17 cellular contexts compared by ENCODE assay signal in genomic region chr7:43725251-43725650, GRCh38. TPM values are rescaled to one million over a fixed set of nuclear protein-coding genes. Genes with fewer than 3 reads are reported as not detected.
DNase-seq lines count a peak whose midpoint lies in the region; ATAC-seq, FAIRE-seq and TF ChIP-seq lines count a peak whose summit lies in the region.
"Had no signal": no experiment of that assay in that cellular context is flagged by ENCODE, and none has a peak within 500 bp of the region (broad histone marks: within the 10 kb centered on the region; RNA-seq: fewer than 3 reads in every experiment).

No MANE protein-coding gene starts in this region.

- H3K4me3 ChIP-seq in Loucy (ENCODE audit: low read length, poor library complexity, severe bottlenecking): no peak overlapping the region
- H3K4me3 ChIP-seq in GM12878: no peak overlapping the region
- no peak overlapping the region for H3K4me3 ChIP-seq in fibroblast of lung (replicated peaks in 1 of 4; ENCODE audit: control extremely low read depth in 1 of 4, insufficient read depth in 1 of 4, low read depth in 3 of 4, low read length in 4 of 4)
- H3K4me3 ChIP-seq in ovary: no peak overlapping the region
- H3K4me3 ChIP-seq: HAP-1 had no signal

- RAD21 ChIA-PET in GM12878 (lab: Charles Lee; ENCODE audit: unreplicated experiment): interaction anchor here (1.1 to 1.2 kb wide), 3 partner anchors 113 to 143 kb away, joined by 3 to 5 read pairs (median 4); partner anchors contain the start of gene STK17A

- SMC1A ChIA-PET in GM12878 (lab: Charles Lee; ENCODE audit: uncharacterized antibody, unreplicated experiment): interaction anchor here (0.7 to 1.5 kb wide), 10 partner anchors 25 to 142 kb away, joined by 3 to 8 read pairs (median 3); partner anchors contain the start of gene STK17A

- POLR2A ChIA-PET in GM12878 (lab: Charles Lee): interaction anchor here (1.4 kb wide), 1 partner anchor 30 kb away, joined by 3 read pairs; no protein-coding TSS in a partner anchor

- in situ Hi-C loops in GM12878 (cut with MboI): loop anchor here (10.0 kb wide), 1 partner anchor 790 kb away; the partner anchor contains the start of genes MRPL32 and PSMA2

- no peak overlapping the region for H3K9ac ChIP-seq in Loucy (ENCODE audit: low read depth, low read length, poor library complexity, severe bottlenecking)
- H3K9ac ChIP-seq in GM12878 (ENCODE audit: control insufficient read depth, insufficient read depth, low read length): no peak overlapping the region
- H3K9ac ChIP-seq in fibroblast of lung (ENCODE audit: insufficient read depth, low read length): no peak overlapping the region

- H3F3A ChIP-seq in Loucy (ENCODE audit: low read depth): no peaks in the 10 kb centered on the region

- peaks cover 29% of the 10 kb centered on the region for H4K20me1 ChIP-seq in Loucy (ENCODE audit: insufficient read depth, low read length, poor library complexity, severe bottlenecking)
- no peaks in the 10 kb centered on the region; the same call in 1 of the 2 replicates for H4K20me1 ChIP-seq in GM12878 (ENCODE audit: control insufficient read depth, insufficient read depth)
- H4K20me1 ChIP-seq in fibroblast of lung (ENCODE audit: control insufficient read depth, extremely low read depth, insufficient read depth, low read length): no peaks in the 10 kb centered on the region

- 97% methylated on average over 3 of the region's 3 CpGs for WGBS in GM12878 (ENCODE audit: insufficient coverage, insufficient replicate concordance, low lambda C conversion rate, missing lambda C conversion rate)
- 49 to 73% (median 62%) methylated on average over 3 of the region's 3 CpGs for whole genome bisulfite sequencing in ovary, 3 donors

- TF ChIP-seq CTCF in Loucy (conservative IDR thresholded peaks at IDR 0.05; ENCODE audit: low read length) (no peak), GM12878 (IDR thresholded peaks at IDR 0.05 in 2 of 3, conservative IDR thresholded peaks at IDR 0.05 in 1 of 3; ENCODE audit: control insufficient read depth in 2 of 3, extremely low read depth in 1 of 3, insufficient read depth in 1 of 3, low read depth in 3 of 3, low read length in 3 of 3) (no peak), fibroblast of lung (conservative IDR thresholded peaks at IDR 0.05 in 1 of 2, IDR thresholded peaks at IDR 0.05 in 1 of 2; ENCODE audit: low read depth in 1 of 2, low read length in 2 of 2) (no peak), ovary (IDR thresholded peaks at IDR 0.05) (no peak)

- no peak for DNase-seq in GM12878 (ENCODE audit: low read depth, low spot score)
- peak in 1 of 2 donors; percentile 79 for DNase-seq in fibroblast of lung (ENCODE audit: low read depth in 2 of 2)
- peak; percentile 33 for DNase-seq in iris pigment epithelial cell (ENCODE audit: low read depth)
- no peak for DNase-seq in ovary
- no peak for DNase-seq in NCI-H748 (lab: John Stamatoyannopoulos, UW; ENCODE audit: unreplicated experiment)
- DNase-seq: C1 segment of cervical spinal cord; Caco-2; CD8-positive, alpha-beta T cell; DMS153; DND-41; GOT3; HFFc6 had no signal

- no peaks in the 10 kb centered on the region for H3K9me2 ChIP-seq in Loucy (replicated peaks; ENCODE audit: low read depth, low read length)

- no peak for ATAC-seq in GM12878
- no peak for ATAC-seq in GM19395 (IDR thresholded peaks at IDR 0.05; ENCODE audit: unreplicated experiment)
- ATAC-seq: CD8-positive, alpha-beta T cell had no signal

- peaks cover 35% of the 10 kb centered on the region for H3K4me1 ChIP-seq in Loucy (ENCODE audit: insufficient read depth, low read length, poor library complexity, severe bottlenecking)
- no peaks in the 10 kb centered on the region for H3K4me1 ChIP-seq in GM12878 (ENCODE audit: control insufficient read depth, insufficient read depth, low read length)
- H3K4me1 ChIP-seq in fibroblast of lung (ENCODE audit: control insufficient read depth, extremely low read depth, insufficient read depth, low read length): peaks cover 6% of the 10 kb centered on the region
- peaks cover 3% of the 10 kb centered on the region for H3K4me1 ChIP-seq in ovary (ENCODE audit: insufficient read depth)

- H3K9me3 ChIP-seq in Loucy (ENCODE audit: insufficient read depth, low read depth, low read length) (no peaks in the 10 kb centered on the region), GM12878 (replicated peaks; ENCODE audit: control insufficient read depth, insufficient read depth, low read length) (peaks cover 2% of the 10 kb centered on the region; the same call in 2 of the 3 replicates), fibroblast of lung (ENCODE audit: control insufficient read depth, insufficient read depth, low read depth, low read length) (no peaks in the 10 kb centered on the region), ovary (no peaks in the 10 kb centered on the region)
- H3K9me3 ChIP-seq: Caco-2, HAP-1 had no signal

- H3K27ac ChIP-seq in GM12878 (ENCODE audit: control insufficient read depth, insufficient read depth) (no peak overlapping the region), fibroblast of lung (ENCODE audit: insufficient read depth, low read length) (no peak overlapping the region), ovary (no peak overlapping the region)

- H3K36me3 ChIP-seq in Loucy (ENCODE audit: insufficient read depth, low read length): no peaks in the 10 kb centered on the region
- no peaks in the 10 kb centered on the region; a peak in 1 of 4 replicates for H3K36me3 ChIP-seq in GM12878 (ENCODE audit: control insufficient read depth in 2 of 2, insufficient read depth in 2 of 2, low read length in 1 of 2)
- H3K36me3 ChIP-seq in fibroblast of lung (ENCODE audit: control insufficient read depth, insufficient read depth, low read length): no peaks in the 10 kb centered on the region
- no peaks in the 10 kb centered on the region for H3K36me3 ChIP-seq in ovary
- H3K36me3 ChIP-seq: HAP-1 had no signal

- no peak for TF ChIP-seq EP300 in GM12878 (IDR thresholded peaks at IDR 0.05; ENCODE audit: borderline replicate concordance in 1 of 2, control insufficient read depth in 1 of 2, low read depth in 2 of 2, low read length in 2 of 2)
- no peak for TF ChIP-seq EP300 in ovary (IDR thresholded peaks at IDR 0.05)

- H3K79me2 ChIP-seq in Loucy (ENCODE audit: insufficient read depth, low read length) (peaks cover 79% of the 10 kb centered on the region), GM12878 (ENCODE audit: control insufficient read depth, insufficient read depth, low read length) (peaks cover 91% of the 10 kb centered on the region), fibroblast of lung (ENCODE audit: control insufficient read depth, insufficient read depth, low read length) (peaks cover 37% of the 10 kb centered on the region)

- H2AFZ ChIP-seq in Loucy (ENCODE audit: low read length) (no peak overlapping the region), GM12878 (ENCODE audit: control insufficient read depth, low read depth, low read length) (no peak overlapping the region), fibroblast of lung (ENCODE audit: low read length) (no peak overlapping the region)

- intact Hi-C loops in GM12878 (cut with micrococcal nuclease; ENCODE audit: unreplicated experiment) (loop anchor here (5.0 to 10.0 kb wide), 3 partner anchors 37 to 790 kb away; partner anchors contain the start of genes MRPL32 and PSMA2), ovary (cut with DNase I) (loop anchor here in 1 of 4 donors (5.0 kb wide), 1 partner anchor 112 kb away; no protein-coding TSS in a partner anchor)

- TF ChIP-seq RAD21 in GM12878 (IDR thresholded peaks at IDR 0.05; ENCODE audit: insufficient read depth, low read depth, low read length): no peak

- CTCF ChIA-PET in GM12878 (lab: Yijun Ruan, JAX): interaction anchor here (1.3 to 6.2 kb wide), 4 partner anchors 25 to 143 kb away, joined by 4 to 84 read pairs (median 8); partner anchors contain the start of gene STK17A

- FAIRE-seq in GM12878 (lab: Jason Lieb, UNC): no peak
- FAIRE-seq: G401.6, H54 had no signal

- H3K27me3 ChIP-seq in Loucy (ENCODE audit: insufficient read depth, low read length, poor library complexity, severe bottlenecking) (no peaks in the 10 kb centered on the region), GM12878 (replicated peaks in 1 of 2; ENCODE audit: control insufficient read depth in 2 of 2, insufficient read depth in 2 of 2, low read length in 1 of 2) (no peaks in the 10 kb centered on the region), fibroblast of lung (ENCODE audit: control insufficient read depth, insufficient read depth, low read length) (no peaks in the 10 kb centered on the region), ovary (no peaks in the 10 kb centered on the region)

- TF ChIP-seq POLR2A in GM12878 (IDR thresholded peaks at IDR 0.05; ENCODE audit: low read depth, low read length) (no peak), ovary (IDR thresholded peaks at IDR 0.05) (no peak)

- no TSS peak for BruUV-seq in GM12878 (replicated peaks; lab: Mats Ljungman, UMichigan)

- peak overlapping the region; percentile 8 for H3K4me2 ChIP-seq in Loucy (ENCODE audit: low read depth, low read length, poor library complexity, severe bottlenecking)
- H3K4me2 ChIP-seq in GM12878 (ENCODE audit: control insufficient read depth, insufficient read depth): peak overlapping the region; percentile 18; the same call in 1 of the 2 replicates
- H3K4me2 ChIP-seq in fibroblast of lung (ENCODE audit: extremely low read depth, insufficient read depth, low read length): peak overlapping the region; percentile 11

RNA-seq across cellular contexts. Expression of gene COA1, which starts 4.1 kb away (rescaled TPM):
- total RNA-seq in GM12878 (2013; cell fraction: nucleolus; rRNA removed): 530 and 536 TPM in 2 replicates
- total RNA-seq in GM12878 (2014; rRNA removed) (87.1 and 102 TPM in 2 replicates), GM12878 (2014; rRNA removed; fragmentation: Illumina TruSeq; extraction: Trizol) (97.3 and 103 TPM in 2 replicates), GM12878 (2021) (83.1 and 84.9 TPM in 2 replicates), fibroblast of lung (34.2 and 39.6 TPM in 2 replicates), ovary (10 to 100 TPM; 45.4 to 67.7 (median 51.8) TPM)
- 75.1 TPM for polyA plus RNA-seq in GM12878 (2011; ENCODE audit: low read depth)
- polyA plus RNA-seq in GM12878 (2011; rRNA removed) (109 and 117 TPM in 2 replicates), GM12878 (2014; fragmentation: Illumina TruSeq; extraction: Trizol) (122 and 171 TPM in 2 replicates), GM12878 (2014; fragmentation: Nextera tagmentation; extraction: Ambion mirVana) (100 to 1,000 TPM; 218 to 258 TPM), GM12878 (2014; rRNA removed) (105 and 126 TPM in 2 replicates), GM12878 (2016; fragmentation: Nextera tagmentation; extraction: Ambion mirVana) (100 to 1,000 TPM; 104 to 106 TPM), fibroblast of lung (28.8 and 30.7 TPM in 2 replicates), ovary (10 to 100 TPM; 33.2 to 41.8 TPM)
- 98.4 and 113 TPM in 2 replicates for polyA plus RNA-seq in GM12878 (2011; cell fraction: cytosol; rRNA removed)
- 98.0 and 106 TPM in 2 replicates for polyA plus RNA-seq in GM12878 (2011; cell fraction: nucleus; rRNA removed)
- 80.5 and 85.8 TPM in 2 replicates for polyA plus RNA-seq in GM12878 (2012)
- 141 and 202 TPM in 2 replicates for polyA minus RNA-seq in GM12878 (2011; rRNA and poly(A)+ RNA removed)
- 22.2 and 26.7 TPM in 2 replicates for polyA minus RNA-seq in GM12878 (2011; cell fraction: cytosol; rRNA and poly(A)+ RNA removed)
- 105 and 157 TPM in 2 replicates for polyA minus RNA-seq in GM12878 (2011; cell fraction: nucleus; rRNA and poly(A)+ RNA removed)
- polyA plus RNA-seq in fibroblast of lung (2012): 41.2 and 48.5 TPM in 2 replicates
- polyA minus RNA-seq in fibroblast of lung (ENCODE audit: low replicate concordance): 15.1 and 31.4 TPM in 2 replicates

RNA-seq across cellular contexts. Expression of gene BLVRA, which starts 33.2 kb away (rescaled TPM):
- 15.2 and 15.9 TPM in 2 replicates for total RNA-seq in GM12878 (2013; cell fraction: nucleolus; rRNA removed)
- total RNA-seq in GM12878 (2014; rRNA removed) (61.7 and 63.3 TPM in 2 replicates), GM12878 (2014; rRNA removed; fragmentation: Illumina TruSeq; extraction: Trizol) (66.5 and 67.9 TPM in 2 replicates), GM12878 (2021) (66.9 and 73.7 TPM in 2 replicates), fibroblast of lung (56.2 and 72.8 TPM in 2 replicates), ovary (10 to 100 TPM; 47.6 to 75.1 (median 65.2) TPM)
- 43.7 TPM for polyA plus RNA-seq in GM12878 (2011; ENCODE audit: low read depth)
- polyA plus RNA-seq in GM12878 (2011; rRNA removed) (118 and 120 TPM in 2 replicates), GM12878 (2014; fragmentation: Illumina TruSeq; extraction: Trizol) (87.1 and 92.1 TPM in 2 replicates), GM12878 (2014; fragmentation: Nextera tagmentation; extraction: Ambion mirVana) (100 to 1,000 TPM; 187 to 198 TPM), GM12878 (2014; rRNA removed) (81.2 and 91.4 TPM in 2 replicates), GM12878 (2016; fragmentation: Nextera tagmentation; extraction: Ambion mirVana) (100 to 1,000 TPM; 113 TPM), fibroblast of lung (108 and 124 TPM in 2 replicates), ovary (10 to 100 TPM; 64.4 to 66.4 TPM)
- polyA plus RNA-seq in GM12878 (2011; cell fraction: cytosol; rRNA removed): 96.3 and 97.6 TPM in 2 replicates
- 50.2 and 66.6 TPM in 2 replicates for polyA plus RNA-seq in GM12878 (2011; cell fraction: nucleus; rRNA removed)
- polyA plus RNA-seq in GM12878 (2012): 53.4 and 58.5 TPM in 2 replicates
- 46.7 and 73.4 TPM in 2 replicates for polyA minus RNA-seq in GM12878 (2011; rRNA and poly(A)+ RNA removed)
- 17.5 and 29.0 TPM in 2 replicates for polyA minus RNA-seq in GM12878 (2011; cell fraction: cytosol; rRNA and poly(A)+ RNA removed)
- polyA minus RNA-seq in GM12878 (2011; cell fraction: nucleus; rRNA and poly(A)+ RNA removed): 10.9 and 14.8 TPM in 2 replicates
- 104 and 114 TPM in 2 replicates for polyA plus RNA-seq in fibroblast of lung (2012)
- 52.7 and 54.6 TPM in 2 replicates for polyA minus RNA-seq in fibroblast of lung (ENCODE audit: low replicate concordance)
